ENCODE assay signal across 2 cellular contexts in genomic region chr2:85505551-85506238, GRCh38.
TF ChIP-seq lines count a peak whose summit lies in the region.

No MANE protein-coding gene starts in this region.

TF ChIP-seq in GM23338, 12 proteins besides CTCF, POLR2A, EP300 and RAD21 (continued from another document):
- TF ChIP-seq REST (IDR thresholded peaks at IDR 0.05; ENCODE audit: unreplicated experiment) (no peak), CREB1 (CRISPR knock-in tag; IDR thresholded peaks at IDR 0.05; ENCODE audit: low read depth) (no peak), EZH2phosphoT487 (IDR thresholded peaks at IDR 0.05; ENCODE audit: unreplicated experiment) (no peak), ZNF331 (CRISPR knock-in tag; IDR thresholded peaks at IDR 0.05; ENCODE audit: low read depth) (no peak), POLR2AphosphoS5 (IDR thresholded peaks at IDR 0.05; ENCODE audit: low read depth) (no peak), EZH2 (IDR thresholded peaks at IDR 0.05; ENCODE audit: low read depth, unreplicated experiment) (no peak), STAT1 (IDR thresholded peaks at IDR 0.05; ENCODE audit: unreplicated experiment) (no peak), ZNF114 (CRISPR knock-in tag; IDR thresholded peaks at IDR 0.05) (no peak), JUNB (IDR thresholded peaks at IDR 0.05; ENCODE audit: unreplicated experiment) (no peak), NANOG (IDR thresholded peaks at IDR 0.05; ENCODE audit: borderline replicate concordance) (no peak)
- TF ChIP-seq, protein P1, sequence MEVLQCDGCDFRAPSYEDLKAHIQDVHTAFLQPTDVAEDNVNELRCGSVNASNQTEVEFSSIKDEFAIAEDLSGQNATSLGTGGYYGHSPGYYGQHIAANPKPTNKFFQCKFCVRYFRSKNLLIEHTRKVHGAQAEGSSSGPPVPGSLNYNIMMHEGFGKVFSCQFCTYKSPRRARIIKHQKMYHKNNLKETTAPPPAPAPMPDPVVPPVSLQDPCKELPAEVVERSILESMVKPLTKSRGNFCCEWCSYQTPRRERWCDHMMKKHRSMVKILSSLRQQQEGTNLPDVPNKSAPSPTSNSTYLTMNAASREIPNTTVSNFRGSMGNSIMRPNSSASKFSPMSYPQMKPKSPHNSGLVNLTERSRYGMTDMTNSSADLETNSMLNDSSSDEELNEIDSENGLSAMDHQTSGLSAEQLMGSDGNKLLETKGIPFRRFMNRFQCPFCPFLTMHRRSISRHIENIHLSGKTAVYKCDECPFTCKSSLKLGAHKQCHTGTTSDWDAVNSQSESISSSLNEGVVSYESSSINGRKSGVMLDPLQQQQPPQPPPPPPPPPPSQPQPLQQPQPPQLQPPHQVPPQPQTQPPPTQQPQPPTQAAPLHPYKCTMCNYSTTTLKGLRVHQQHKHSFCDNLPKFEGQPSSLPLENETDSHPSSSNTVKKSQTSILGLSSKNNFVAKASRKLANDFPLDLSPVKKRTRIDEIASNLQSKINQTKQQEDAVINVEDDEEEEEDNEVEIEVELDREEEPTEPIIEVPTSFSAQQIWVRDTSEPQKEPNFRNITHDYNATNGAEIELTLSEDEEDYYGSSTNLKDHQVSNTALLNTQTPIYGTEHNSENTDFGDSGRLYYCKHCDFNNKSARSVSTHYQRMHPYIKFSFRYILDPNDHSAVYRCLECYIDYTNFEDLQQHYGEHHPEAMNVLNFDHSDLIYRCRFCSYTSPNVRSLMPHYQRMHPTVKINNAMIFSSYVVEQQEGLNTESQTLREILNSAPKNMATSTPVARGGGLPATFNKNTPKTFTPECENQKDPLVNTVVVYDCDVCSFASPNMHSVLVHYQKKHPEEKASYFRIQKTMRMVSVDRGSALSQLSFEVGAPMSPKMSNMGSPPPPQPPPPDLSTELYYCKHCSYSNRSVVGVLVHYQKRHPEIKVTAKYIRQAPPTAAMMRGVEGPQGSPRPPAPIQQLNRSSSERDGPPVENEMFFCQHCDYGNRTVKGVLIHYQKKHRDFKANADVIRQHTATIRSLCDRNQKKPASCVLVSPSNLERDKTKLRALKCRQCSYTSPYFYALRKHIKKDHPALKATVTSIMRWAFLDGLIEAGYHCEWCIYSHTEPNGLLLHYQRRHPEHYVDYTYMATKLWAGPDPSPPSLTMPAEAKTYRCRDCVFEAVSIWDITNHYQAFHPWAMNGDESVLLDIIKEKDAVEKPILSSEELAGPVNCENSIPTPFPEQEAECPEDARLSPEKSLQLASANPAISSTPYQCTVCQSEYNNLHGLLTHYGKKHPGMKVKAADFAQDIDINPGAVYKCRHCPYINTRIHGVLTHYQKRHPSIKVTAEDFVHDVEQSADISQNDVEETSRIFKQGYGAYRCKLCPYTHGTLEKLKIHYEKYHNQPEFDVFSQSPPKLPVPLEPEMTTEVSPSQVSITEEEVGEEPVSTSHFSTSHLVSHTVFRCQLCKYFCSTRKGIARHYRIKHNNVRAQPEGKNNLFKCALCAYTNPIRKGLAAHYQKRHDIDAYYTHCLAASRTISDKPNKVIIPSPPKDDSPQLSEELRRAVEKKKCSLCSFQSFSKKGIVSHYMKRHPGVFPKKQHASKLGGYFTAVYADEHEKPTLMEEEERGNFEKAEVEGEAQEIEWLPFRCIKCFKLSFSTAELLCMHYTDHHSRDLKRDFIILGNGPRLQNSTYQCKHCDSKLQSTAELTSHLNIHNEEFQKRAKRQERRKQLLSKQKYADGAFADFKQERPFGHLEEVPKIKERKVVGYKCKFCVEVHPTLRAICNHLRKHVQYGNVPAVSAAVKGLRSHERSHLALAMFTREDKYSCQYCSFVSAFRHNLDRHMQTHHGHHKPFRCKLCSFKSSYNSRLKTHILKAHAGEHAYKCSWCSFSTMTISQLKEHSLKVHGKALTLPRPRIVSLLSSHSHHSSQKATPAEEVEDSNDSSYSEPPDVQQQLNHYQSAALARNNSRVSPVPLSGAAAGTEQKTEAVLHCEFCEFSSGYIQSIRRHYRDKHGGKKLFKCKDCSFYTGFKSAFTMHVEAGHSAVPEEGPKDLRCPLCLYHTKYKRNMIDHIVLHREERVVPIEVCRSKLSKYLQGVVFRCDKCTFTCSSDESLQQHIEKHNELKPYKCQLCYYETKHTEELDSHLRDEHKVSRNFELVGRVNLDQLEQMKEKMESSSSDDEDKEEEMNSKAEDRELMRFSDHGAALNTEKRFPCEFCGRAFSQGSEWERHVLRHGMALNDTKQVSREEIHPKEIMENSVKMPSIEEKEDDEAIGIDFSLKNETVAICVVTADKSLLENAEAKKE (CRISPR knock-in tag; IDR thresholded peaks at IDR 0.05): no peak

TF ChIP-seq in SK-N-SH treated with all-trans-retinoic acid at 6 μM for 48 hours, 23 proteins besides CTCF, POLR2A, EP300 and RAD21 (continued from another document):
- TF ChIP-seq, protein P2, sequence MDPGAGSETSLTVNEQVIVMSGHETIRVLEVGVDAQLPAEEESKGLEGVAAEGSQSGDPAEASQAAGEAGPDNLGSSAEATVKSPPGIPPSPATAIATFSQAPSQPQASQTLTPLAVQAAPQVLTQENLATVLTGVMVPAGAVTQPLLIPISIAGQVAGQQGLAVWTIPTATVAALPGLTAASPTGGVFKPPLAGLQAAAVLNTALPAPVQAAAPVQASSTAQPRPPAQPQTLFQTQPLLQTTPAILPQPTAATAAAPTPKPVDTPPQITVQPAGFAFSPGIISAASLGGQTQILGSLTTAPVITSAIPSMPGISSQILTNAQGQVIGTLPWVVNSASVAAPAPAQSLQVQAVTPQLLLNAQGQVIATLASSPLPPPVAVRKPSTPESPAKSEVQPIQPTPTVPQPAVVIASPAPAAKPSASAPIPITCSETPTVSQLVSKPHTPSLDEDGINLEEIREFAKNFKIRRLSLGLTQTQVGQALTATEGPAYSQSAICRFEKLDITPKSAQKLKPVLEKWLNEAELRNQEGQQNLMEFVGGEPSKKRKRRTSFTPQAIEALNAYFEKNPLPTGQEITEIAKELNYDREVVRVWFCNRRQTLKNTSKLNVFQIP (CRISPR knock-in tag; IDR thresholded peaks at IDR 0.05; ENCODE audit: borderline replicate concordance, low read depth): no peak
- TF ChIP-seq BACH2 (CRISPR knock-in tag; IDR thresholded peaks at IDR 0.05; ENCODE audit: borderline replicate concordance) (no peak), ZFP3 (CRISPR knock-in tag; IDR thresholded peaks at IDR 0.05) (no peak), ZNF8 (CRISPR knock-in tag; IDR thresholded peaks at IDR 0.05) (no peak), TOX (CRISPR knock-in tag; IDR thresholded peaks at IDR 0.05; ENCODE audit: borderline replicate concordance) (no peak)
